Comparison of ENCODE assay signal across 30 cellular contexts in genomic region chr10:70899096-70899495, GRCh38.
"Had no signal": no experiment of that assay in that cellular context is flagged by ENCODE, and none has a peak within 500 bp of the region (broad histone marks: within the 10 kb centered on the region; RNA-seq: fewer than 3 reads in every experiment).

No MANE protein-coding gene starts in this region.

- ATAC-seq: activated CD4-positive, CD25-positive, alpha-beta regulatory T cell treated with anti-CD3 and anti-CD28 coated beads, Interleukin-2, amount 50 U/mL, for 24 hours; activated naive CD4-positive, alpha-beta T cell treated with anti-CD3 and anti-CD28 coated beads, Interleukin-2, amount 50 U/mL, for 72 hours; activated T-cell treated with anti-CD3 and anti-CD28 coated beads, Interleukin-2, amount 50 U/mL, for 4 hours; body of pancreas; Panc1 had no signal

- H3K36me3 ChIP-seq: adrenal gland had no signal

- H3K4me3 Mint-ChIP-seq: activated CD4-positive, alpha-beta memory T cell treated with anti-CD3 and anti-CD28 coated beads for 36 hours; activated naive CD4-positive, alpha-beta T cell treated with anti-CD3 and anti-CD28 coated beads for 36 hours; activated T-cell treated with anti-CD3 and anti-CD28 coated beads, Interleukin-2, amount 50 U/mL, for 4 hours; activated T-helper 1 cell treated with anti-CD3 and anti-CD28 coated beads, Interleukin-12 subunit alpha, Interleukin-12 subunit beta, Interleukin-2, Interleukin-4 antibody, amounts not matched to agents 30 ng/mL and 10 ng/mL and 1 ng/mL, durations not matched to agents 14 hours and 24 hours and 36 hours; T-helper 1 cell treated with Interleukin-12 subunit alpha and Interleukin-12 subunit beta and Interleukin-4 antibody, amounts not matched to agents 30 μg/mL and 1 μg/mL, for 36 hours; T-helper 2 cell treated with Interferon-gamma antibody and Interleukin-4, amounts not matched to agents 5 μg/mL and 100 μg/mL, for 36 hours had no signal

- H3K36me3 Mint-ChIP-seq: activated CD4-positive, alpha-beta memory T cell treated with anti-CD3 and anti-CD28 coated beads for 36 hours; activated naive CD4-positive, alpha-beta T cell treated with anti-CD3 and anti-CD28 coated beads, Interleukin-2, amount 50 U/mL, for 72 hours had no signal

- H3K4me1 ChIP-seq: adrenal gland had no signal

- DNase-seq: activated CD4-positive, alpha-beta T cell treated with anti-CD3 and anti-CD28 coated beads for 4 hours; activated CD4-positive, alpha-beta T cell treated with anti-CD3 and anti-CD28 coated beads, Interleukin-2, amount 50 U/mL, for 1 hour; activated CD8-positive, alpha-beta memory T cell treated with anti-CD3 and anti-CD28 coated beads, Interleukin-2, amount 50 U/mL, for 4 hours; activated gamma-delta T cell treated with Interleukin-2 at 50 U/mL for 16 hours; activated naive CD4-positive, alpha-beta T cell treated with anti-CD3 and anti-CD28 coated beads for 36 hours; activated T-cell treated with anti-CD3 and anti-CD28 coated beads for 4 hours; activated T-cell treated with anti-CD3 and anti-CD28 coated beads, Interleukin-2, amount 50 U/mL, for 4 hours; caudate nucleus; cerebellar nuclear complex; MV-4-11; NCI-H1092 treated with DMSO at 0.1 percent for 48 hours; NCI-H146; NCI-H2029 treated with DMSO at 0.1 percent for 48 hours; NCI-H2107; NCI-H2171; NCI-H510A; NCI-H526; NCI-H748 treated with DMSO at 0.1 percent for 48 hours; NK-92 treated with Interleukin-12 subunit alpha and Interleukin-12 subunit beta, amount 100 ng/mL, for 24 hours; SHP77 had no signal

- H3K9ac ChIP-seq: KMS-11 had no signal

- H3K27me3 Mint-ChIP-seq: activated CD4-positive, alpha-beta memory T cell treated with anti-CD3 and anti-CD28 coated beads for 36 hours had no signal

- H3K27ac ChIP-seq: adrenal gland, body of pancreas, KMS-11 had no signal

- H3K9me3 ChIP-seq: adrenal gland, body of pancreas had no signal

- H3K27ac Mint-ChIP-seq: activated CD4-positive, alpha-beta memory T cell treated with anti-CD3 and anti-CD28 coated beads for 36 hours; activated naive CD4-positive, alpha-beta T cell treated with anti-CD3 and anti-CD28 coated beads for 36 hours; activated naive CD4-positive, alpha-beta T cell treated with anti-CD3 and anti-CD28 coated beads, Interleukin-2, amount 50 U/mL, for 72 hours; activated T-helper 1 cell treated with anti-CD3 and anti-CD28 coated beads, Interleukin-12 subunit alpha, Interleukin-12 subunit beta, Interleukin-2, Interleukin-4 antibody, amounts not matched to agents 30 ng/mL and 10 ng/mL and 1 ng/mL, durations not matched to agents 14 hours and 24 hours and 36 hours; T-helper 1 cell treated with Interleukin-12 subunit alpha and Interleukin-12 subunit beta and Interleukin-4 antibody, amounts not matched to agents 30 μg/mL and 1 μg/mL, for 36 hours; T-helper 2 cell treated with Interferon-gamma antibody and Interleukin-4, amounts not matched to agents 5 μg/mL and 100 μg/mL, for 36 hours had no signal

- H3K9me3 Mint-ChIP-seq: activated CD4-positive, alpha-beta memory T cell treated with anti-CD3 and anti-CD28 coated beads for 36 hours; activated naive CD4-positive, alpha-beta T cell treated with anti-CD3 and anti-CD28 coated beads for 36 hours; activated naive CD4-positive, alpha-beta T cell treated with anti-CD3 and anti-CD28 coated beads, Interleukin-2, amount 50 U/mL, for 72 hours; activated T-cell treated with anti-CD3 and anti-CD28 coated beads, Interleukin-2, amount 50 U/mL, for 4 hours; activated T-helper 1 cell treated with anti-CD3 and anti-CD28 coated beads, Interleukin-12 subunit alpha, Interleukin-12 subunit beta, Interleukin-2, Interleukin-4 antibody, amounts not matched to agents 30 ng/mL and 10 ng/mL and 1 ng/mL, durations not matched to agents 14 hours and 24 hours and 36 hours; T-helper 1 cell treated with Interleukin-12 subunit alpha and Interleukin-12 subunit beta and Interleukin-4 antibody, amounts not matched to agents 30 μg/mL and 1 μg/mL, for 36 hours; T-helper 2 cell treated with Interferon-gamma antibody and Interleukin-4, amounts not matched to agents 5 μg/mL and 100 μg/mL, for 36 hours had no signal

- H3K4me3 ChIP-seq: adrenal gland, body of pancreas had no signal

- H3K27me3 ChIP-seq: adrenal gland, body of pancreas had no signal
